ENCODE assay signal across 13 cellular contexts in genomic region chr5:126455264-126455663, GRCh38.
"Had no signal": no experiment of that assay in that cellular context is flagged by ENCODE, and none has a peak within 500 bp of the region (broad histone marks: within the 10 kb centered on the region; RNA-seq: fewer than 3 reads in every experiment).

No MANE protein-coding gene starts in this region.

- H3K4me1 ChIP-seq: colonic mucosa had no signal

- H3K4me3 ChIP-seq: colonic mucosa, vagina had no signal

- H3K4me3 Mint-ChIP-seq: activated CD4-positive, alpha-beta memory T cell treated with anti-CD3 and anti-CD28 coated beads for 36 hours; activated naive CD8-positive, alpha-beta T cell treated with anti-CD3 and anti-CD28 coated beads, Interleukin-2, amount 10 ng/mL, durations not matched to agents 7 days and 5 days; natural killer cell treated with Interleukin-12 subunit alpha and Interleukin-12 subunit beta and Interleukin-15 and Interleukin-18, amount 100 ng/mL, for 72 hours; stimulated activated naive CD8-positive, alpha-beta T cell treated with anti-CD3 and anti-CD28 coated beads, Interleukin-15, amount 100 ng/mL, for 72 hours had no signal

- H3K27me3 ChIP-seq: colonic mucosa, vagina had no signal

- FAIRE-seq: bronchial epithelial cell had no signal

- H3K9me3 Mint-ChIP-seq: activated CD4-positive, alpha-beta memory T cell treated with anti-CD3 and anti-CD28 coated beads for 36 hours; natural killer cell treated with Interleukin-12 subunit alpha and Interleukin-12 subunit beta and Interleukin-15 and Interleukin-18, amount 100 ng/mL, for 72 hours; stimulated activated naive CD8-positive, alpha-beta T cell treated with anti-CD3 and anti-CD28 coated beads, Interleukin-15, amount 100 ng/mL, for 72 hours had no signal

- H3K27me3 Mint-ChIP-seq: activated CD4-positive, alpha-beta memory T cell treated with anti-CD3 and anti-CD28 coated beads for 36 hours; activated naive CD8-positive, alpha-beta T cell treated with anti-CD3 and anti-CD28 coated beads, Interleukin-2, amount 10 ng/mL, durations not matched to agents 7 days and 5 days; natural killer cell treated with Interleukin-12 subunit alpha and Interleukin-12 subunit beta and Interleukin-15 and Interleukin-18, amount 100 ng/mL, for 72 hours; stimulated activated naive CD8-positive, alpha-beta T cell treated with anti-CD3 and anti-CD28 coated beads, Interleukin-15, amount 100 ng/mL, for 72 hours had no signal

- H3K27ac Mint-ChIP-seq: activated CD4-positive, alpha-beta memory T cell treated with anti-CD3 and anti-CD28 coated beads for 36 hours; activated naive CD8-positive, alpha-beta T cell treated with anti-CD3 and anti-CD28 coated beads, Interleukin-2, amount 10 ng/mL, durations not matched to agents 7 days and 5 days; natural killer cell treated with Interleukin-12 subunit alpha and Interleukin-12 subunit beta and Interleukin-15 and Interleukin-18, amount 100 ng/mL, for 72 hours; stimulated activated naive CD8-positive, alpha-beta T cell treated with anti-CD3 and anti-CD28 coated beads, Interleukin-15, amount 100 ng/mL, for 72 hours had no signal

- DNase-seq: activated CD4-positive, alpha-beta memory T cell treated with anti-CD3 and anti-CD28 coated beads for 36 hours; activated gamma-delta T cell; activated naive CD8-positive, alpha-beta T cell treated with anti-CD3 and anti-CD28 coated beads, Interleukin-2, amount 10 ng/mL, durations not matched to agents 7 days and 5 days; activated T-cell treated with anti-CD3 and anti-CD28 coated beads, Interleukin-2, amount 50 U/mL, for 48 hours; aorta; colonic mucosa; effector CD8-positive, alpha-beta T cell; erythroblast; stimulated activated CD4-positive, alpha-beta T cell treated with anti-CD3 and anti-CD28 coated beads, Interleukin-4, amount 100 ng/mL, for 24 hours; stimulated activated naive CD8-positive, alpha-beta T cell treated with anti-CD3 and anti-CD28 coated beads, Interleukin-15, amount 100 ng/mL, for 72 hours had no signal

- H3K9me3 ChIP-seq: colonic mucosa, vagina had no signal

- ATAC-seq: natural killer cell treated with Interleukin-12 subunit alpha and Interleukin-12 subunit beta and Interleukin-15 and Interleukin-18, amount 100 ng/mL, for 72 hours; stimulated activated naive CD8-positive, alpha-beta T cell treated with anti-CD3 and anti-CD28 coated beads, Interleukin-15, amount 100 ng/mL, for 72 hours had no signal

- H3K27ac ChIP-seq: colonic mucosa, vagina had no signal

- H3K36me3 ChIP-seq: colonic mucosa, vagina had no signal
